Comparison of ENCODE assay signal across 17 cellular contexts in the genomic region with DNA sequence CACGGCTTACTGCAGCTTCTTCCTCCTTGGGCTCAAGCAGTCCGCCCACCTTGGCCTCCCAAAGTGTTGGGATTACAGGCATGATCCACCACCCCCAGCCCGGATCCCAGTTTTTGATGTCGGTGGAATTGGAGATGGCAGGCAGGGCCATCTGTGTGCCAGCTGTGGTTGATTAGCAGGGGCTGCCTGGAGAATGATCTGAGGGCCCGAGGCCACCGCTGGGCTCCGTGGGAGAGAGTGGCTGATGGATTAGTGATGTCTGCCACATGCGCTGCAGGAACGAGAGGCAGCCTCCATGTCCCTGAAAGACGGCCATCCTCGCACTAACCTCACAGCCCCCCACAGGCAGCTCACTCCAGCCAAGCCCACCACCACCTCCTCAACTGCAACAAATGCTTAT. TPM values are rescaled to one million over a fixed set of nuclear protein-coding genes. Genes with fewer than 3 reads are reported as not detected.
DNase-seq lines count a peak whose midpoint lies in the region; ATAC-seq and TF ChIP-seq lines count a peak whose summit lies in the region.
"Had no signal": no experiment of that assay in that cellular context is flagged by ENCODE, and none has a peak within 500 bp of the region (broad histone marks: within the 10 kb centered on the region; RNA-seq: fewer than 3 reads in every experiment).

No MANE protein-coding gene starts in this region.

- peak overlapping the region; percentile 80 for H3K4me3 Mint-ChIP-seq in neural crest cell
- H3K4me3 Mint-ChIP-seq in stimulated activated naive CD8-positive, alpha-beta T cell treated with anti-CD3 and anti-CD28 coated beads, Interleukin-15, amount 100 ng/mL, for 72 hours = no peak overlapping the region

- H3K27me3 ChIP-seq in BE2C (no peaks in the 10 kb centered on the region), WERI-Rb-1 (ENCODE audit: insufficient read depth, low read depth, severe bottlenecking) (no peaks in the 10 kb centered on the region)
- H3K27me3 ChIP-seq: Peyer's patch had no signal

- TF ChIP-seq CTCF in BE2C (IDR thresholded peaks at IDR 0.05; ENCODE audit: low read depth, low read length) (no peak), WERI-Rb-1 (IDR thresholded peaks at IDR 0.05; ENCODE audit: low read depth, low read length) (no peak), neural crest cell (conservative IDR thresholded peaks at IDR 0.05) (no peak)

- DNase-seq in BE2C (peak; percentile 61), NCI-H2171 treated with DMSO at 0.1 percent for 48 hours (lab: John Stamatoyannopoulos, UW) (peak; percentile 51), WERI-Rb-1 (peak; percentile 81), neural crest cell (ENCODE audit: low read depth, low spot score) (no peak), glomerular visceral epithelial cell (ENCODE audit: extremely low spot score) (no peak), DMS153 treated with DMSO at 0.1 percent for 48 hours (lab: John Stamatoyannopoulos, UW; ENCODE audit: unreplicated experiment) (no peak)
- no peak for DNase-seq in activated effector memory CD4-positive, alpha-beta T cell treated with anti-CD3 and anti-CD28 coated beads, Interleukin-2, amount 50 U/mL, for 16 hours
- no peak for DNase-seq in stimulated activated naive CD8-positive, alpha-beta T cell treated with anti-CD3 and anti-CD28 coated beads, Interleukin-15, amount 100 ng/mL, for 72 hours
- DNase-seq: COR-L47, H9, NCI-H1417 treated with DMSO at 0.1 percent for 48 hours, NCI-H2029 treated with DMSO at 0.1 percent for 48 hours, NCI-H226, Peyer's patch, Right ventricle myocardium superior had no signal

- H3K9me3 ChIP-seq in BE2C (no peaks in the 10 kb centered on the region), WERI-Rb-1 (ENCODE audit: severe bottlenecking) (no peaks in the 10 kb centered on the region)
- H3K9me3 ChIP-seq: Peyer's patch had no signal

- H3K4me3 ChIP-seq in BE2C (ENCODE audit: low read depth, low read length) (no peak overlapping the region), WERI-Rb-1 (ENCODE audit: low read depth, low read length) (no peak overlapping the region)
- H3K4me3 ChIP-seq: GM12878, Peyer's patch had no signal

- H3K36me3 ChIP-seq in BE2C (no peaks in the 10 kb centered on the region), WERI-Rb-1 (no peaks in the 10 kb centered on the region)
- H3K36me3 ChIP-seq: Peyer's patch had no signal

- no peaks in the 10 kb centered on the region for H3K36me3 Mint-ChIP-seq in neural crest cell (ENCODE audit: low read depth)

- H3K4me1 ChIP-seq in BE2C = peaks cover 7% of the 10 kb centered on the region

- H3K4me1 Mint-ChIP-seq in neural crest cell = peaks cover 75% of the 10 kb centered on the region
- H3K4me1 Mint-ChIP-seq in stimulated activated naive CD8-positive, alpha-beta T cell treated with anti-CD3 and anti-CD28 coated beads, Interleukin-15, amount 100 ng/mL, for 72 hours = peaks cover 26% of the 10 kb centered on the region

- H3K27ac Mint-ChIP-seq in neural crest cell (ENCODE audit: unreplicated experiment) = no peak overlapping the region
- H3K27ac Mint-ChIP-seq in stimulated activated naive CD8-positive, alpha-beta T cell treated with anti-CD3 and anti-CD28 coated beads, Interleukin-15, amount 100 ng/mL, for 72 hours = no peak overlapping the region
- H3K27ac Mint-ChIP-seq: H9 had no signal

- peaks cover 3% of the 10 kb centered on the region for H3K9me3 Mint-ChIP-seq in neural crest cell
- H3K9me3 Mint-ChIP-seq in stimulated activated naive CD8-positive, alpha-beta T cell treated with anti-CD3 and anti-CD28 coated beads, Interleukin-15, amount 100 ng/mL, for 72 hours = no peaks in the 10 kb centered on the region

- peaks cover 8% of the 10 kb centered on the region for H3K27me3 Mint-ChIP-seq in neural crest cell (ENCODE audit: low read depth)
- H3K27me3 Mint-ChIP-seq in stimulated activated naive CD8-positive, alpha-beta T cell treated with anti-CD3 and anti-CD28 coated beads, Interleukin-15, amount 100 ng/mL, for 72 hours = peaks cover 52% of the 10 kb centered on the region

- no peak for ATAC-seq in stimulated activated naive CD8-positive, alpha-beta T cell treated with anti-CD3 and anti-CD28 coated beads, Interleukin-15, amount 100 ng/mL, for 72 hours
- ATAC-seq: GM12878 had no signal

- no peak overlapping the region for H3K27ac ChIP-seq in WERI-Rb-1
- H3K27ac ChIP-seq: C4-2B, Peyer's patch had no signal

RNA-seq across cellular contexts. Expression of a gene that starts 33.4 kb away (rescaled TPM):
- polyA plus RNA-seq in BE2C (2012; ENCODE audit: insufficient read depth, insufficient read length, low read depth) = 2,263 TPM
- 4,235 and 4,315 TPM in 2 replicates for total RNA-seq in neural crest cell

RNA-seq across cellular contexts. Expression of a gene that starts 49.0 kb away (rescaled TPM):
- 2.4 TPM for polyA plus RNA-seq in BE2C (2012; ENCODE audit: insufficient read depth, insufficient read length, low read depth)
- 0.43 and 0.56 TPM in 2 replicates for total RNA-seq in neural crest cell

Comparison
In these comparisons a context has a peak if more than half of its experiments do, and no peak if none do; other contexts are left out.
1. DNase-seq: peak in BE2C (single experiment), NCI-H2171 treated with DMSO at 0.1 percent for 48 hours (single experiment) and WERI-Rb-1 (single experiment); none in neural crest cell (single experiment), glomerular visceral epithelial cell (single experiment), activated effector memory CD4-positive, alpha-beta T cell treated with anti-CD3 and anti-CD28 coated beads, Interleukin-2, amount 50 U/mL, for 16 hours (single experiment), stimulated activated naive CD8-positive, alpha-beta T cell treated with anti-CD3 and anti-CD28 coated beads, Interleukin-15, amount 100 ng/mL, for 72 hours (0 of 2) and DMS153 treated with DMSO at 0.1 percent for 48 hours (single experiment).